Comparison of ENCODE assay signal across 1 cellular context in genomic region chr13:97267418-97268059, GRCh38.
TF ChIP-seq lines count a peak whose summit lies in the region.

No MANE protein-coding gene starts in this region.

TF ChIP-seq in SK-N-SH treated with all-trans-retinoic acid at 6 μM for 48 hours, 23 proteins besides CTCF, POLR2A, EP300 and RAD21 (continued from another document):
- TF ChIP-seq, protein P1, sequence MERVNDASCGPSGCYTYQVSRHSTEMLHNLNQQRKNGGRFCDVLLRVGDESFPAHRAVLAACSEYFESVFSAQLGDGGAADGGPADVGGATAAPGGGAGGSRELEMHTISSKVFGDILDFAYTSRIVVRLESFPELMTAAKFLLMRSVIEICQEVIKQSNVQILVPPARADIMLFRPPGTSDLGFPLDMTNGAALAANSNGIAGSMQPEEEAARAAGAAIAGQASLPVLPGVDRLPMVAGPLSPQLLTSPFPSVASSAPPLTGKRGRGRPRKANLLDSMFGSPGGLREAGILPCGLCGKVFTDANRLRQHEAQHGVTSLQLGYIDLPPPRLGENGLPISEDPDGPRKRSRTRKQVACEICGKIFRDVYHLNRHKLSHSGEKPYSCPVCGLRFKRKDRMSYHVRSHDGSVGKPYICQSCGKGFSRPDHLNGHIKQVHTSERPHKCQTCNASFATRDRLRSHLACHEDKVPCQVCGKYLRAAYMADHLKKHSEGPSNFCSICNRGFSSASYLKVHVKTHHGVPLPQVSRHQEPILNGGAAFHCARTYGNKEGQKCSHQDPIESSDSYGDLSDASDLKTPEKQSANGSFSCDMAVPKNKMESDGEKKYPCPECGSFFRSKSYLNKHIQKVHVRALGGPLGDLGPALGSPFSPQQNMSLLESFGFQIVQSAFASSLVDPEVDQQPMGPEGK (CRISPR knock-in tag; IDR thresholded peaks at IDR 0.05; ENCODE audit: borderline replicate concordance), result no peak
- TF ChIP-seq, protein P2, sequence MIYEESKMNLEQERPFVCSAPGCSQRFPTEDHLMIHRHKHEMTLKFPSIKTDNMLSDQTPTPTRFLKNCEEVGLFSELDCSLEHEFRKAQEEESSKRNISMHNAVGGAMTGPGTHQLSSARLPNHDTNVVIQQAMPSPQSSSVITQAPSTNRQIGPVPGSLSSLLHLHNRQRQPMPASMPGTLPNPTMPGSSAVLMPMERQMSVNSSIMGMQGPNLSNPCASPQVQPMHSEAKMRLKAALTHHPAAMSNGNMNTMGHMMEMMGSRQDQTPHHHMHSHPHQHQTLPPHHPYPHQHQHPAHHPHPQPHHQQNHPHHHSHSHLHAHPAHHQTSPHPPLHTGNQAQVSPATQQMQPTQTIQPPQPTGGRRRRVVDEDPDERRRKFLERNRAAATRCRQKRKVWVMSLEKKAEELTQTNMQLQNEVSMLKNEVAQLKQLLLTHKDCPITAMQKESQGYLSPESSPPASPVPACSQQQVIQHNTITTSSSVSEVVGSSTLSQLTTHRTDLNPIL (CRISPR knock-in tag; IDR thresholded peaks at IDR 0.05; ENCODE audit: low read depth), result no peak
- TF ChIP-seq TCF4 (CRISPR knock-in tag; IDR thresholded peaks at IDR 0.05; ENCODE audit: borderline replicate concordance), result no peak
- TF ChIP-seq ZFP30 (CRISPR knock-in tag; IDR thresholded peaks at IDR 0.05), result no peak
- TF ChIP-seq CSRNP3 (CRISPR knock-in tag; IDR thresholded peaks at IDR 0.05), result no peak
- TF ChIP-seq POU6F1 (CRISPR knock-in tag; IDR thresholded peaks at IDR 0.05; ENCODE audit: borderline replicate concordance, low read depth), result no peak
- TF ChIP-seq ZC3H10 (CRISPR knock-in tag; IDR thresholded peaks at IDR 0.05), result no peak
- TF ChIP-seq ISL1 (CRISPR knock-in tag; IDR thresholded peaks at IDR 0.05), result no peak
- TF ChIP-seq OSR1 (CRISPR knock-in tag; IDR thresholded peaks at IDR 0.05), result no peak
- TF ChIP-seq GLIS3 (CRISPR knock-in tag; IDR thresholded peaks at IDR 0.05), result no peak
- TF ChIP-seq ZFP3 (CRISPR knock-in tag; IDR thresholded peaks at IDR 0.05), result no peak
- no peak for TF ChIP-seq ZNF565 (CRISPR knock-in tag; conservative IDR thresholded peaks at IDR 0.05; ENCODE audit: low read depth)
- TF ChIP-seq PPARA (CRISPR knock-in tag; IDR thresholded peaks at IDR 0.05; ENCODE audit: borderline replicate concordance), result no peak
- TF ChIP-seq BACH2 (CRISPR knock-in tag; IDR thresholded peaks at IDR 0.05; ENCODE audit: borderline replicate concordance), result no peak
